Comparison of ENCODE assay signal across 1 cellular context in the genomic region with DNA sequence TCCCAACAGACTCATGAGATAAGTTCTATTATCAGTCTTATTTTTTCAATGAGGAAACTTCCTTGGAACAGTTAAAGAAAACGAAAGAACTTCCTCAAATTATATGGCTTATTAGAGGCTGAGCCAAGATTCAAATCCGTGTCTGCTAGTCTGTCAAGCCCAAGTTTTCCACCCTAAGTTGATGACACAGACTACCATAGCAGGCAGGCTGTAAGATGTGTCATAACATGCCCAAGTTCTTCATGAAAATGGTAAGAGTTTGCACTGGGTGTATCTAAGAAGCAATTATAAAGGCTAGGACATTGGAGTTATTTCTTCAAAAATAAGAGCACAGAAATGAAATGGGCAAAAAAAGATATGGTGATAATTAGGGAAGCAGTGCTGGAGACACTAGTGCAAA.
TF ChIP-seq lines count a peak whose summit lies in the region.

No MANE protein-coding gene starts in this region.

TF ChIP-seq in GM23338, 12 proteins besides CTCF, POLR2A, EP300 and RAD21 (continued from another document):
- TF ChIP-seq, protein P1, sequence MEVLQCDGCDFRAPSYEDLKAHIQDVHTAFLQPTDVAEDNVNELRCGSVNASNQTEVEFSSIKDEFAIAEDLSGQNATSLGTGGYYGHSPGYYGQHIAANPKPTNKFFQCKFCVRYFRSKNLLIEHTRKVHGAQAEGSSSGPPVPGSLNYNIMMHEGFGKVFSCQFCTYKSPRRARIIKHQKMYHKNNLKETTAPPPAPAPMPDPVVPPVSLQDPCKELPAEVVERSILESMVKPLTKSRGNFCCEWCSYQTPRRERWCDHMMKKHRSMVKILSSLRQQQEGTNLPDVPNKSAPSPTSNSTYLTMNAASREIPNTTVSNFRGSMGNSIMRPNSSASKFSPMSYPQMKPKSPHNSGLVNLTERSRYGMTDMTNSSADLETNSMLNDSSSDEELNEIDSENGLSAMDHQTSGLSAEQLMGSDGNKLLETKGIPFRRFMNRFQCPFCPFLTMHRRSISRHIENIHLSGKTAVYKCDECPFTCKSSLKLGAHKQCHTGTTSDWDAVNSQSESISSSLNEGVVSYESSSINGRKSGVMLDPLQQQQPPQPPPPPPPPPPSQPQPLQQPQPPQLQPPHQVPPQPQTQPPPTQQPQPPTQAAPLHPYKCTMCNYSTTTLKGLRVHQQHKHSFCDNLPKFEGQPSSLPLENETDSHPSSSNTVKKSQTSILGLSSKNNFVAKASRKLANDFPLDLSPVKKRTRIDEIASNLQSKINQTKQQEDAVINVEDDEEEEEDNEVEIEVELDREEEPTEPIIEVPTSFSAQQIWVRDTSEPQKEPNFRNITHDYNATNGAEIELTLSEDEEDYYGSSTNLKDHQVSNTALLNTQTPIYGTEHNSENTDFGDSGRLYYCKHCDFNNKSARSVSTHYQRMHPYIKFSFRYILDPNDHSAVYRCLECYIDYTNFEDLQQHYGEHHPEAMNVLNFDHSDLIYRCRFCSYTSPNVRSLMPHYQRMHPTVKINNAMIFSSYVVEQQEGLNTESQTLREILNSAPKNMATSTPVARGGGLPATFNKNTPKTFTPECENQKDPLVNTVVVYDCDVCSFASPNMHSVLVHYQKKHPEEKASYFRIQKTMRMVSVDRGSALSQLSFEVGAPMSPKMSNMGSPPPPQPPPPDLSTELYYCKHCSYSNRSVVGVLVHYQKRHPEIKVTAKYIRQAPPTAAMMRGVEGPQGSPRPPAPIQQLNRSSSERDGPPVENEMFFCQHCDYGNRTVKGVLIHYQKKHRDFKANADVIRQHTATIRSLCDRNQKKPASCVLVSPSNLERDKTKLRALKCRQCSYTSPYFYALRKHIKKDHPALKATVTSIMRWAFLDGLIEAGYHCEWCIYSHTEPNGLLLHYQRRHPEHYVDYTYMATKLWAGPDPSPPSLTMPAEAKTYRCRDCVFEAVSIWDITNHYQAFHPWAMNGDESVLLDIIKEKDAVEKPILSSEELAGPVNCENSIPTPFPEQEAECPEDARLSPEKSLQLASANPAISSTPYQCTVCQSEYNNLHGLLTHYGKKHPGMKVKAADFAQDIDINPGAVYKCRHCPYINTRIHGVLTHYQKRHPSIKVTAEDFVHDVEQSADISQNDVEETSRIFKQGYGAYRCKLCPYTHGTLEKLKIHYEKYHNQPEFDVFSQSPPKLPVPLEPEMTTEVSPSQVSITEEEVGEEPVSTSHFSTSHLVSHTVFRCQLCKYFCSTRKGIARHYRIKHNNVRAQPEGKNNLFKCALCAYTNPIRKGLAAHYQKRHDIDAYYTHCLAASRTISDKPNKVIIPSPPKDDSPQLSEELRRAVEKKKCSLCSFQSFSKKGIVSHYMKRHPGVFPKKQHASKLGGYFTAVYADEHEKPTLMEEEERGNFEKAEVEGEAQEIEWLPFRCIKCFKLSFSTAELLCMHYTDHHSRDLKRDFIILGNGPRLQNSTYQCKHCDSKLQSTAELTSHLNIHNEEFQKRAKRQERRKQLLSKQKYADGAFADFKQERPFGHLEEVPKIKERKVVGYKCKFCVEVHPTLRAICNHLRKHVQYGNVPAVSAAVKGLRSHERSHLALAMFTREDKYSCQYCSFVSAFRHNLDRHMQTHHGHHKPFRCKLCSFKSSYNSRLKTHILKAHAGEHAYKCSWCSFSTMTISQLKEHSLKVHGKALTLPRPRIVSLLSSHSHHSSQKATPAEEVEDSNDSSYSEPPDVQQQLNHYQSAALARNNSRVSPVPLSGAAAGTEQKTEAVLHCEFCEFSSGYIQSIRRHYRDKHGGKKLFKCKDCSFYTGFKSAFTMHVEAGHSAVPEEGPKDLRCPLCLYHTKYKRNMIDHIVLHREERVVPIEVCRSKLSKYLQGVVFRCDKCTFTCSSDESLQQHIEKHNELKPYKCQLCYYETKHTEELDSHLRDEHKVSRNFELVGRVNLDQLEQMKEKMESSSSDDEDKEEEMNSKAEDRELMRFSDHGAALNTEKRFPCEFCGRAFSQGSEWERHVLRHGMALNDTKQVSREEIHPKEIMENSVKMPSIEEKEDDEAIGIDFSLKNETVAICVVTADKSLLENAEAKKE (CRISPR knock-in tag; IDR thresholded peaks at IDR 0.05) = no peak
